ENCODE assay signal across 1 cellular context in the genomic region with DNA sequence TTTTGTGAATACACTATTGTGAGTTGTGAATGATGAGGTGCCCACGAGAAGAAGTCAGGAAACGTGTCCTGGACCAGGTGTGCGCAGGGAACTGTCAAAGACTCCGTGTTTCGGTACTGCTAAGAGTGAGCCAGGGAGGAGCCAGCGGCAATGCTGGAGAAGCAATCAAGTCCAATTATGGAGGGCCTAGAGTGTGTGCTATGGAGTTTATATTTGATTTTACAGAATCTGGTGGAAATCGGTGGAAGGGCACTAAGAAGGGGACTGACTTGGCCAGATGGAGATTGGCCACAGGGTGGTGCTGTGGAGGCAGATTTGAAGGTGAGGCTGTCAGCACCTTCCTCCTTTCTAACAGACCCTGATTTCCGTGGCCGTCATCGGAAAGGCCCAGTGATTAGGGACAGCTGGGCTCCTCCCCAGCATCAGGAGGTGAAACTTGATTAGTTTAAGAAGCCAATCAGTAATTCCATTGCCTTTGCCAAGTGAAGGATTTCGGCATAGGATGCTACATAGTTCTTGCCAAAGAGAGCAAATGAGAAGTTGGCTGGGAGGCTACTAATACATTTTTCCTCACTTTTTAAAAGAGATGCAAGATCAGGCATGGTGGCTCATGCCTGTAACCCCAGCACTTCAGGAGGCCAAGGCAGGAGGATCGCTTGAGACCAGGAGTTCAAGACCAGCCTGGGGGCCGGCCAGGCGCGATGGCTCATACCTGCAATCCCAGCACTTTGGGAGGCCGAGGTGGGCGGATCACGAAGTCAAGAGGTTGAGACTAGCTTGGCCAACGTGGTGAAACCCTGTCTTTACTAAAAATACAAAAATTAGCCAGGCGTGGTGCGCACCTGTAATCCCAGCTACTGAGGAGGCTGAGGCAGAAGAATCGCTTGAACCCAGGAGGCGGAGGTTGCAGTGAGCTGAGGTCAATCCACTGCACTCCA.
A peak's percentile ranks its signal among the peaks of the same experiment; 100 is the strongest.
TF ChIP-seq lines count a peak whose summit lies in the region.

No MANE protein-coding gene starts in this region.

TF ChIP-seq in K562, 482 proteins besides CTCF, POLR2A, EP300 and RAD21 (continued from another document and continues in another):
- TF ChIP-seq, protein P1, sequence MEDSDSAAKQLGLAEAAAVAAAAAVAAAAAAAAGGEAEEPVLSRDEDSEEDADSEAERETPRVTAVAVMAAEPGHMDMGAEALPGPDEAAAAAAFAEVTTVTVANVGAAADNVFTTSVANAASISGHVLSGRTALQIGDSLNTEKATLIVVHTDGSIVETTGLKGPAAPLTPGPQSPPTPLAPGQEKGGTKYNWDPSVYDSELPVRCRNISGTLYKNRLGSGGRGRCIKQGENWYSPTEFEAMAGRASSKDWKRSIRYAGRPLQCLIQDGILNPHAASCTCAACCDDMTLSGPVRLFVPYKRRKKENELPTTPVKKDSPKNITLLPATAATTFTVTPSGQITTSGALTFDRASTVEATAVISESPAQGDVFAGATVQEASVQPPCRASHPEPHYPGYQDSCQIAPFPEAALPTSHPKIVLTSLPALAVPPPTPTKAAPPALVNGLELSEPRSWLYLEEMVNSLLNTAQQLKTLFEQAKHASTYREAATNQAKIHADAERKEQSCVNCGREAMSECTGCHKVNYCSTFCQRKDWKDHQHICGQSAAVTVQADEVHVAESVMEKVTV (CRISPR knock-in tag; IDR thresholded peaks at IDR 0.05) = peak; percentile 49
- TF ChIP-seq CBX2 (IDR thresholded peaks at IDR 0.05; ENCODE audit: insufficient read depth, low read length, poor library complexity, severe bottlenecking) (no peak), CSDE1 (IDR thresholded peaks at IDR 0.05) (no peak), ZSCAN32 (CRISPR knock-in tag; IDR thresholded peaks at IDR 0.05) (no peak), BHLHE40 (IDR thresholded peaks at IDR 0.05; ENCODE audit: low read length) (peak; percentile 42; the same call in 1 of the 2 replicates), EGR1 (conservative IDR thresholded peaks at IDR 0.05) (no peak), ZNF124 (CRISPR knock-in tag; IDR thresholded peaks at IDR 0.05) (no peak), DMBX1 (CRISPR knock-in tag; IDR thresholded peaks at IDR 0.05; ENCODE audit: borderline replicate concordance) (no peak), COPS2 (conservative IDR thresholded peaks at IDR 0.05) (no peak), NCOA6 (IDR thresholded peaks at IDR 0.05) (no peak), ZNF561 (CRISPR knock-in tag; conservative IDR thresholded peaks at IDR 0.05) (no peak), NCOA2 (IDR thresholded peaks at IDR 0.05; ENCODE audit: partially characterized antibody in 2 of 2) (no peak), PKNOX1 (IDR thresholded peaks at IDR 0.05) (peak; percentile 66), RFX7 (CRISPR knock-in tag; IDR thresholded peaks at IDR 0.05) (no peak), SAP30 (IDR thresholded peaks at IDR 0.05; ENCODE audit: borderline replicate concordance, insufficient read depth, low read depth, low read length, poor library complexity, severe bottlenecking) (no peak), NELFE (IDR thresholded peaks at IDR 0.05; ENCODE audit: insufficient read depth, insufficient read length) (no peak), NFE2 (IDR thresholded peaks at IDR 0.05; ENCODE audit: low read depth) (no peak), ELF2 (CRISPR knock-in tag; IDR thresholded peaks at IDR 0.05) (no peak), MEF2A (IDR thresholded peaks at IDR 0.05; ENCODE audit: control insufficient read depth, low read depth, low read length) (no peak), BDP1 (IDR thresholded peaks at IDR 0.05; ENCODE audit: insufficient read depth, insufficient read length) (no peak), SNRNP70 (optimal IDR thresholded peaks at IDR 0.05; ENCODE audit: low read depth, low read length) (no peak)
- TF ChIP-seq, protein P2, sequence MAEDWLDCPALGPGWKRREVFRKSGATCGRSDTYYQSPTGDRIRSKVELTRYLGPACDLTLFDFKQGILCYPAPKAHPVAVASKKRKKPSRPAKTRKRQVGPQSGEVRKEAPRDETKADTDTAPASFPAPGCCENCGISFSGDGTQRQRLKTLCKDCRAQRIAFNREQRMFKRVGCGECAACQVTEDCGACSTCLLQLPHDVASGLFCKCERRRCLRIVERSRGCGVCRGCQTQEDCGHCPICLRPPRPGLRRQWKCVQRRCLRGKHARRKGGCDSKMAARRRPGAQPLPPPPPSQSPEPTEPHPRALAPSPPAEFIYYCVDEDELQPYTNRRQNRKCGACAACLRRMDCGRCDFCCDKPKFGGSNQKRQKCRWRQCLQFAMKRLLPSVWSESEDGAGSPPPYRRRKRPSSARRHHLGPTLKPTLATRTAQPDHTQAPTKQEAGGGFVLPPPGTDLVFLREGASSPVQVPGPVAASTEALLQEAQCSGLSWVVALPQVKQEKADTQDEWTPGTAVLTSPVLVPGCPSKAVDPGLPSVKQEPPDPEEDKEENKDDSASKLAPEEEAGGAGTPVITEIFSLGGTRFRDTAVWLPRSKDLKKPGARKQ (CRISPR knock-in tag; IDR thresholded peaks at IDR 0.05) = peak; percentile 86; the same call in 1 of the 2 replicates
- TF ChIP-seq, protein P3, sequence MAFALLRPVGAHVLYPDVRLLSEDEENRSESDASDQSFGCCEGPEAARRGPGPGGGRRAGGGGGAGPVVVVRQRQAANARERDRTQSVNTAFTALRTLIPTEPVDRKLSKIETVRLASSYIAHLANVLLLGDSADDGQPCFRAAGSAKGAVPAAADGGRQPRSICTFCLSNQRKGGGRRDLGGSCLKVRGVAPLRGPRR (CRISPR knock-in tag; IDR thresholded peaks at IDR 0.05) = 0 out of 2 replicates have a peak, but pooled peaks have one; percentile 52
- TF ChIP-seq, protein P4, sequence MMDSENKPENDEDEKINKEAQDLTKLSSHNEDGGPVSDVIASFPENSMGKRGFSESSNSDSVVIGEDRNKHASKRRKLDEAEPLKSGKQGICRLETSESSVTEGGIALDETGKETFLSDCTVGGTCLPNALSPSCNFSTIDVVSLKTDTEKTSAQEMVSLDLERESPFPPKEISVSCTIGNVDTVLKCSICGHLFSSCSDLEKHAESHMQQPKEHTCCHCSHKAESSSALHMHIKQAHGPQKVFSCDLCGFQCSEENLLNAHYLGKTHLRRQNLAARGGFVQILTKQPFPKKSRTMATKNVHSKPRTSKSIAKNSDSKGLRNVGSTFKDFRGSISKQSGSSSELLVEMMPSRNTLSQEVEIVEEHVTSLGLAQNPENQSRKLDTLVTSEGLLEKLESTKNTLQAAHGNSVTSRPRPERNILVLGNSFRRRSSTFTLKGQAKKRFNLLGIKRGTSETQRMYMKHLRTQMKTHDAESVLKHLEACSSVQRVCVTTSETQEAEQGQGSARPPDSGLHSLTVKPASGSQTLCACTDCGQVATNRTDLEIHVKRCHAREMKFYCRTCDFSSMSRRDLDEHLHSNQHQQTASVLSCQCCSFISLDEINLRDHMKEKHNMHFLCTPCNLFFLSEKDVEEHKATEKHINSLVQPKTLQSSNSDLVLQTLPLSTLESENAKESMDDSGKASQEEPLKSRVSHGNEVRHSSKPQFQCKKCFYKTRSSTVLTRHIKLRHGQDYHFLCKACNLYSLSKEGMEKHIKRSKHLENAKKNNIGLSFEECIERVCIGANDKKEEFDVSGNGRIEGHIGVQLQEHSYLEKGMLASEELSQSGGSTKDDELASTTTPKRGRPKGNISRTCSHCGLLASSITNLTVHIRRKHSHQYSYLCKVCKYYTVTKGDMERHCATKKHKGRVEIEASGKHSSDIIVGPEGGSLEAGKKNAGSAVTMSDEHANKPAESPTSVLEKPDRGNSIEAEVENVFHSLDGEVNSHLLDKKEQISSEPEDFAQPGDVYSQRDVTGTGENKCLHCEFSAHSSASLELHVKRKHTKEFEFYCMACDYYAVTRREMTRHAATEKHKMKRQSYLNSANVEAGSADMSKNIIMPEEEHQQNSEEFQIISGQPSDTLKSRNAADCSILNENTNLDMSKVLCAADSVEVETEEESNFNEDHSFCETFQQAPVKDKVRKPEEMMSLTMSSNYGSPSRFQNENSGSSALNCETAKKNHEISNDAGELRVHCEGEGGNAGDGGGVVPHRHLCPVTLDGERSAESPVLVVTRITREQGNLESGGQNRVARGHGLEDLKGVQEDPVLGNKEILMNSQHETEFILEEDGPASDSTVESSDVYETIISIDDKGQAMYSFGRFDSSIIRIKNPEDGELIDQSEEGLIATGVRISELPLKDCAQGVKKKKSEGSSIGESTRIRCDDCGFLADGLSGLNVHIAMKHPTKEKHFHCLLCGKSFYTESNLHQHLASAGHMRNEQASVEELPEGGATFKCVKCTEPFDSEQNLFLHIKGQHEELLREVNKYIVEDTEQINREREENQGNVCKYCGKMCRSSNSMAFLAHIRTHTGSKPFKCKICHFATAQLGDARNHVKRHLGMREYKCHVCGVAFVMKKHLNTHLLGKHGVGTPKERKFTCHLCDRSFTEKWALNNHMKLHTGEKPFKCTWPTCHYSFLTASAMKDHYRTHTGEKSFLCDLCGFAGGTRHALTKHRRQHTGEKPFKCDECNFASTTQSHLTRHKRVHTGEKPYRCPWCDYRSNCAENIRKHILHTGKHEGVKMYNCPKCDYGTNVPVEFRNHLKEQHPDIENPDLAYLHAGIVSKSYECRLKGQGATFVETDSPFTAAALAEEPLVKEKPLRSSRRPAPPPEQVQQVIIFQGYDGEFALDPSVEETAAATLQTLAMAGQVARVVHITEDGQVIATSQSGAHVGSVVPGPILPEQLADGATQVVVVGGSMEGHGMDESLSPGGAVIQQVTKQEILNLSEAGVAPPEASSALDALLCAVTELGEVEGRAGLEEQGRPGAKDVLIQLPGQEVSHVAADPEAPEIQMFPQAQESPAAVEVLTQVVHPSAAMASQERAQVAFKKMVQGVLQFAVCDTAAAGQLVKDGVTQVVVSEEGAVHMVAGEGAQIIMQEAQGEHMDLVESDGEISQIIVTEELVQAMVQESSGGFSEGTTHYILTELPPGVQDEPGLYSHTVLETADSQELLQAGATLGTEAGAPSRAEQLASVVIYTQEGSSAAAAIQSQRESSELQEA (IDR thresholded peaks at IDR 0.05; ENCODE audit: low read depth) = no peak
- TF ChIP-seq, protein P5, sequence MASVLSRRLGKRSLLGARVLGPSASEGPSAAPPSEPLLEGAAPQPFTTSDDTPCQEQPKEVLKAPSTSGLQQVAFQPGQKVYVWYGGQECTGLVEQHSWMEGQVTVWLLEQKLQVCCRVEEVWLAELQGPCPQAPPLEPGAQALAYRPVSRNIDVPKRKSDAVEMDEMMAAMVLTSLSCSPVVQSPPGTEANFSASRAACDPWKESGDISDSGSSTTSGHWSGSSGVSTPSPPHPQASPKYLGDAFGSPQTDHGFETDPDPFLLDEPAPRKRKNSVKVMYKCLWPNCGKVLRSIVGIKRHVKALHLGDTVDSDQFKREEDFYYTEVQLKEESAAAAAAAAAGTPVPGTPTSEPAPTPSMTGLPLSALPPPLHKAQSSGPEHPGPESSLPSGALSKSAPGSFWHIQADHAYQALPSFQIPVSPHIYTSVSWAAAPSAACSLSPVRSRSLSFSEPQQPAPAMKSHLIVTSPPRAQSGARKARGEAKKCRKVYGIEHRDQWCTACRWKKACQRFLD (CRISPR knock-in tag; IDR thresholded peaks at IDR 0.05) = peak; percentile 33; the same call in 1 of the 2 replicates
- TF ChIP-seq, protein P6, sequence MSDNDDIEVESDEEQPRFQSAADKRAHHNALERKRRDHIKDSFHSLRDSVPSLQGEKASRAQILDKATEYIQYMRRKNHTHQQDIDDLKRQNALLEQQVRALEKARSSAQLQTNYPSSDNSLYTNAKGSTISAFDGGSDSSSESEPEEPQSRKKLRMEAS (CRISPR knock-in tag; IDR thresholded peaks at IDR 0.05) = peak; percentile 54; the same call in 1 of the 2 replicates
- TF ChIP-seq, protein P7, sequence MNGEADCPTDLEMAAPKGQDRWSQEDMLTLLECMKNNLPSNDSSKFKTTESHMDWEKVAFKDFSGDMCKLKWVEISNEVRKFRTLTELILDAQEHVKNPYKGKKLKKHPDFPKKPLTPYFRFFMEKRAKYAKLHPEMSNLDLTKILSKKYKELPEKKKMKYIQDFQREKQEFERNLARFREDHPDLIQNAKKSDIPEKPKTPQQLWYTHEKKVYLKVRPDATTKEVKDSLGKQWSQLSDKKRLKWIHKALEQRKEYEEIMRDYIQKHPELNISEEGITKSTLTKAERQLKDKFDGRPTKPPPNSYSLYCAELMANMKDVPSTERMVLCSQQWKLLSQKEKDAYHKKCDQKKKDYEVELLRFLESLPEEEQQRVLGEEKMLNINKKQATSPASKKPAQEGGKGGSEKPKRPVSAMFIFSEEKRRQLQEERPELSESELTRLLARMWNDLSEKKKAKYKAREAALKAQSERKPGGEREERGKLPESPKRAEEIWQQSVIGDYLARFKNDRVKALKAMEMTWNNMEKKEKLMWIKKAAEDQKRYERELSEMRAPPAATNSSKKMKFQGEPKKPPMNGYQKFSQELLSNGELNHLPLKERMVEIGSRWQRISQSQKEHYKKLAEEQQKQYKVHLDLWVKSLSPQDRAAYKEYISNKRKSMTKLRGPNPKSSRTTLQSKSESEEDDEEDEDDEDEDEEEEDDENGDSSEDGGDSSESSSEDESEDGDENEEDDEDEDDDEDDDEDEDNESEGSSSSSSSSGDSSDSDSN (IDR thresholded peaks at IDR 0.05; ENCODE audit: borderline replicate concordance in 1 of 2, low read depth in 2 of 2, low read length in 2 of 2) = peak in 1 of 2 experiments; percentile 67; a peak in 2 of 4 replicates
- TF ChIP-seq, protein P8, sequence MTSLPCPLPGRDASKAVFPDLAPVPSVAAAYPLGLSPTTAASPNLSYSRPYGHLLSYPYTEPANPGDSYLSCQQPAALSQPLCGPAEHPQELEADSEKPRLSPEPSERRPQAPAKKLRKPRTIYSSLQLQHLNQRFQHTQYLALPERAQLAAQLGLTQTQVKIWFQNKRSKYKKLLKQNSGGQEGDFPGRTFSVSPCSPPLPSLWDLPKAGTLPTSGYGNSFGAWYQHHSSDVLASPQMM (CRISPR knock-in tag; IDR thresholded peaks at IDR 0.05) = no peak
